Comparison of ENCODE assay signal across 1 cellular context in genomic region chr5:27652505-27652904, GRCh38.
TF ChIP-seq lines count a peak whose summit lies in the region.

No MANE protein-coding gene starts in this region.

TF ChIP-seq in GM23338, 12 proteins besides CTCF, POLR2A, EP300 and RAD21 (continued from another document):
- TF ChIP-seq ZNF462 (CRISPR knock-in tag; IDR thresholded peaks at IDR 0.05) (no peak), JUNB (IDR thresholded peaks at IDR 0.05; ENCODE audit: unreplicated experiment) (no peak), REST (IDR thresholded peaks at IDR 0.05; ENCODE audit: unreplicated experiment) (no peak), POLR2AphosphoS5 (IDR thresholded peaks at IDR 0.05; ENCODE audit: low read depth) (no peak), STAT1 (IDR thresholded peaks at IDR 0.05; ENCODE audit: unreplicated experiment) (no peak), EZH2phosphoT487 (IDR thresholded peaks at IDR 0.05; ENCODE audit: unreplicated experiment) (no peak), CREB1 (CRISPR knock-in tag; IDR thresholded peaks at IDR 0.05; ENCODE audit: low read depth) (no peak), NANOG (IDR thresholded peaks at IDR 0.05; ENCODE audit: borderline replicate concordance) (no peak), ETS1 (IDR thresholded peaks at IDR 0.05) (no peak)
